ENCODE assay signal across 23 cellular contexts in genomic region chrX:13890806-13891205, GRCh38.
"Had no signal": no experiment of that assay in that cellular context is flagged by ENCODE, and none has a peak within 500 bp of the region (broad histone marks: within the 10 kb centered on the region; RNA-seq: fewer than 3 reads in every experiment).

No MANE protein-coding gene starts in this region.

- H3K4me1 ChIP-seq: adrenal gland had no signal

- H3K4me3 Mint-ChIP-seq: activated CD8-positive, alpha-beta T cell treated with anti-CD3 and anti-CD28 coated beads, Interleukin-2, amount 10 ng/mL, durations not matched to agents 7 days and 5 days; activated naive CD8-positive, alpha-beta T cell treated with anti-CD3 and anti-CD28 coated beads, Interleukin-2, amount 10 ng/mL, durations not matched to agents 7 days and 5 days; T-helper 17 cell; WTC11 had no signal

- H3K27me3 ChIP-seq: MG63 had no signal

- H3K36me3 ChIP-seq: adrenal gland, MG63 had no signal

- H3K4me1 Mint-ChIP-seq: activated naive CD8-positive, alpha-beta T cell treated with anti-CD3 and anti-CD28 coated beads, Interleukin-2, amount 10 ng/mL, durations not matched to agents 7 days and 5 days; T-helper 17 cell had no signal

- ATAC-seq: activated CD8-positive, alpha-beta T cell treated with anti-CD3 and anti-CD28 coated beads, Interleukin-2, amount 10 ng/mL, durations not matched to agents 7 days and 5 days; T-helper 17 cell; WTC11 had no signal

- H2AFZ ChIP-seq: PC-9 had no signal

- H3K9me3 Mint-ChIP-seq: activated naive CD8-positive, alpha-beta T cell treated with anti-CD3 and anti-CD28 coated beads, Interleukin-2, amount 10 ng/mL, durations not matched to agents 7 days and 5 days; WTC11 had no signal

- H3K27ac ChIP-seq: adrenal gland, PC-9 had no signal

- DNase-seq: activated CD4-positive, alpha-beta T cell treated with anti-CD3 and anti-CD28 coated beads for 48 hours; activated CD4-positive, alpha-beta T cell treated with anti-CD3 and anti-CD28 coated beads, Interleukin-2, amount 50 U/mL, for 4 hours; activated CD4-positive, CD25-positive, alpha-beta regulatory T cell treated with anti-CD3 and anti-CD28 coated beads, Interleukin-2, amount 50 U/mL, for 72 hours; activated CD8-positive, alpha-beta memory T cell treated with anti-CD3 and anti-CD28 coated beads, Interleukin-2, amount 50 U/mL, for 48 hours; activated CD8-positive, alpha-beta T cell treated with anti-CD3 and anti-CD28 coated beads, Interleukin-2, amount 10 ng/mL, durations not matched to agents 7 days and 5 days; activated naive CD4-positive, alpha-beta T cell treated with anti-CD3 and anti-CD28 coated beads, Interleukin-2, amount 50 U/mL, for 16 hours; activated naive CD8-positive, alpha-beta T cell treated with anti-CD3 and anti-CD28 coated beads, Interleukin-2, amount 10 ng/mL, durations not matched to agents 7 days and 5 days; activated T-cell treated with anti-CD3 and anti-CD28 coated beads, Interleukin-2, amount 50 U/mL, for 1 hour; adrenal gland; aorta; MG63; NCI-H1092 treated with DMSO at 0.1 percent for 48 hours; NCI-H1417 treated with DMSO at 0.1 percent for 48 hours; NCI-H1694; NCI-H2029; NCI-H2107; NCI-H345; NCI-H524; PC-9; SIG-M5; T-helper 17 cell; T-helper 9 cell had no signal

- H3K9me3 ChIP-seq: adrenal gland, MG63 had no signal

- H3K36me3 Mint-ChIP-seq: activated naive CD8-positive, alpha-beta T cell treated with anti-CD3 and anti-CD28 coated beads, Interleukin-2, amount 10 ng/mL, durations not matched to agents 7 days and 5 days; WTC11 had no signal

- H3K4me3 ChIP-seq: adrenal gland, MG63, PC-9 had no signal

- H3K4me2 ChIP-seq: PC-9 had no signal

- H3K27ac Mint-ChIP-seq: activated CD8-positive, alpha-beta T cell treated with anti-CD3 and anti-CD28 coated beads, Interleukin-2, amount 10 ng/mL, durations not matched to agents 7 days and 5 days; activated naive CD8-positive, alpha-beta T cell treated with anti-CD3 and anti-CD28 coated beads, Interleukin-2, amount 10 ng/mL, durations not matched to agents 7 days and 5 days; T-helper 17 cell had no signal
